In the genomic region with DNA sequence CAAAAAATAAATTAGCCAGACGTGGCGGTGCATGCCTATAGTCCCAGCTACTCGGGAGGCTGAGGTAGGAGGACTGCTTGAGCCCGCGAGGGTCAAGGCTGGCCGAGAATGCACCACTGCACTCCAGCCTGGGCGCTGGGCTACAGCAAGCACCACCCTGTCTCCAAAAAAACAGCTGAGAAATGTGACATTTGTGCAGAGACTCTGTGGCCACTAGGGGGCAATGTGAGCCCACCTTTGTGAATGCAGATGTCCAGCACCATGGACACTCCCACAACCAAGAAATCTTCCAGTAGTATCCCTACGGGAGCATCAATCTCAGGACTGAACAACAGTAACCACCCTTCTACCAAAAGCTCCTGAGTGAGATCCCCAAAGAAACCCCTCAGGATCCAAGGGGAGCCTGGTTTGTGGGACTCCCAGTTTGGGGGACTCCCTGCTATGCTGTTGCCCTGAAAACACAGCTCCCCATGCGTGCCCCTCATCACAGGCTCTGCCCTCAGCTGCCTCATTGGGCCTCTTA, we compare ENCODE assay signal across 8 cellular contexts. TPM values are rescaled to one million over a fixed set of nuclear protein-coding genes. Genes with fewer than 3 reads are reported as not detected.
DNase-seq lines count a peak whose midpoint lies in the region; ATAC-seq and TF ChIP-seq lines count a peak whose summit lies in the region.

No MANE protein-coding gene starts in this region.

- H3K4me3 Mint-ChIP-seq in endodermal cell (no peak overlapping the region), mesothelial cell of epicardium (no peak overlapping the region)

- peak; percentile 63 for DNase-seq in GM04504 (ENCODE audit: low read depth)
- peak; percentile 88 for DNase-seq in HuH-7.5 (ENCODE audit: low spot score)
- DNase-seq in NK-92 treated with Interleukin-12 subunit alpha and Interleukin-12 subunit beta, amount 100 ng/mL, for 24 hours (lab: John Stamatoyannopoulos, UW), result peak; percentile 58
- peak; percentile 50 to 60 for DNase-seq in activated CD8-positive, alpha-beta memory T cell treated with anti-CD3 and anti-CD28 coated beads for 1 hour (ENCODE audit: extremely low read depth in 1 of 2, low read depth in 1 of 2)
- DNase-seq in endodermal cell, result peak; percentile 96
- peak; percentile 65 to 83 for DNase-seq in mesothelial cell of epicardium (ENCODE audit: low spot score in 2 of 2, unreplicated experiment in 2 of 2)
- DNase-seq in stimulated activated CD8-positive, alpha-beta memory T cell treated with anti-CD3 and anti-CD28 coated beads, Interleukin-15, amount 100 ng/mL, for 48 hours (ENCODE audit: low read depth in 2 of 2), result peak; percentile 45 to 52

- H3K27me3 ChIP-seq in endodermal cell (ENCODE audit: control insufficient read depth, insufficient read depth, low read length, poor library complexity, severe bottlenecking), result no peaks in the 10 kb centered on the region

- H3K36me3 Mint-ChIP-seq in endodermal cell (ENCODE audit: low read depth) (peaks cover 17% of the 10 kb centered on the region), mesothelial cell of epicardium (peaks cover 15% of the 10 kb centered on the region)

- ATAC-seq in HG02884 (IDR thresholded peaks at IDR 0.05; ENCODE audit: unreplicated experiment), result no peak

- no peak overlapping the region for H3K27ac Mint-ChIP-seq in endodermal cell
- H3K27ac Mint-ChIP-seq in mesothelial cell of epicardium, result no peak overlapping the region

- H3K4me1 ChIP-seq in endodermal cell (ENCODE audit: control insufficient read depth, insufficient read depth, low read length), result no peaks in the 10 kb centered on the region

- no peak overlapping the region for H3K27ac ChIP-seq in endodermal cell (ENCODE audit: low read depth, low read length)

- no peaks in the 10 kb centered on the region for H3K9me3 ChIP-seq in endodermal cell (ENCODE audit: control insufficient read depth, low read length)

- no peak overlapping the region for H3K4me3 ChIP-seq in endodermal cell (ENCODE audit: low read length)

- H3K27me3 Mint-ChIP-seq in endodermal cell (ENCODE audit: insufficient read depth) (no peaks in the 10 kb centered on the region), mesothelial cell of epicardium (ENCODE audit: low read depth) (no peaks in the 10 kb centered on the region)

- H3K9ac ChIP-seq in endodermal cell (ENCODE audit: extremely low read depth, low read length, poor library complexity, severe bottlenecking), result no peak overlapping the region

- H3K4me1 Mint-ChIP-seq in endodermal cell, result no peaks in the 10 kb centered on the region
- H3K4me1 Mint-ChIP-seq in mesothelial cell of epicardium, result peaks cover 7% of the 10 kb centered on the region

- peak; percentile 95 for TF ChIP-seq CTCF in endodermal cell (conservative IDR thresholded peaks at IDR 0.05)
- peak; percentile 96 for TF ChIP-seq CTCF in mesothelial cell of epicardium (IDR thresholded peaks at IDR 0.05; ENCODE audit: unreplicated experiment)

- 25 to 28% methylated on average over 7 to 9 of the region's 9 CpGs for WGBS in endodermal cell (ENCODE audit: insufficient coverage in 1 of 2, insufficient read length in 1 of 2), 2 experiments

- H3K36me3 ChIP-seq in endodermal cell (ENCODE audit: control insufficient read depth, insufficient read depth, low read length), result no peaks in the 10 kb centered on the region

- H3K9me3 Mint-ChIP-seq in endodermal cell (peaks cover 38% of the 10 kb centered on the region), mesothelial cell of epicardium (no peaks in the 10 kb centered on the region)

RNA-seq across cellular contexts. Expression of a gene that starts 6.3 kb away (rescaled TPM):
- total RNA-seq in endodermal cell, result 10 to 100 TPM; 30.8 to 31.4 TPM
- polyA plus RNA-seq in endodermal cell (2013, experiment 1 of 2), result 15.7 TPM
- polyA plus RNA-seq in endodermal cell (2013, experiment 2 of 2), result 18.1 TPM
- 22.8 to 23.9 TPM (median 23.3 TPM) in 3 replicates for total RNA-seq in mesothelial cell of epicardium

RNA-seq across cellular contexts. Expression of a gene that starts 30.1 kb away (rescaled TPM):
- total RNA-seq in endodermal cell (10 to 100 TPM; 75.5 to 76.2 TPM), mesothelial cell of epicardium (134 to 135 TPM (median 134 TPM) in 3 replicates)
- 72.7 TPM for polyA plus RNA-seq in endodermal cell (2013, experiment 1 of 2)
- polyA plus RNA-seq in endodermal cell (2013, experiment 2 of 2), result 71.3 TPM
